ENCODE assay signal across 1 cellular context in the genomic region with DNA sequence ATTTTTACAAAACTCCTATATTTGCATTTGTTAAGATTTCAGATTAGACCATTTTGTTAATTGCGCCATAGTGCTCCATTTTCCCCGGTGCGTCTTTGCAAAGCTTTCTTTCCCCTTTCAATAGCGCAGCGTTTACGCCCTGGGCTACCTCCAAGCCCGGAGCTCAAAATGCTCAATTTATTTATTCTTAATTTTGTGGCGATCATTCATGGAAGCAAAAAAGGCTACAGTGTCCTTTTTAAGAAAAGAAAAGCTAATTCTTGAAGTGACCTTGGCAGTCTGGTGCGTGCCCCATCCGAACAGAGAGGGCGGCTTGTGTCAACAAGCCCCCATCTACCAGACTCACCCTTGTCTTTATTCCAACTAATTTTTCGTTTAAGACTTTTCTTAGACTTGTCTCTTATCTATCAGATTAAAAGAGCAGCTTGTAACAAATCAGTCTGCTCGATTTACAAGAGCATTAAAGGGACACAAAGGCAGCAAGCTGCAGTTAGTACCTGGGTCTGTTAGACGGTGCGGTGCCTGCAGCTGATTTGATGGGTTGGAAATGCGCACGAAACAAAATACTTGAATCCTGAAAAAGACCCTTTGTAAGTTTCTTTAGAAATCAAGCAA.
TF ChIP-seq lines count a peak whose summit lies in the region.

No MANE protein-coding gene starts in this region.

TF ChIP-seq in H1, 55 proteins besides CTCF, POLR2A, EP300 and RAD21:
- TF ChIP-seq FOSL1 (IDR thresholded peaks at IDR 0.05; ENCODE audit: insufficient read depth, low read depth, low read length): no peak
- TF ChIP-seq MAFK (IDR thresholded peaks at IDR 0.05; ENCODE audit: low read depth, low read length): no peak
- no peak for TF ChIP-seq JUN (IDR thresholded peaks at IDR 0.05; ENCODE audit: low read depth, low read length)
- no peak for TF ChIP-seq TEAD4 (IDR thresholded peaks at IDR 0.05; ENCODE audit: low read depth, low read length)
- 0 out of 2 replicates have a peak, but pooled peaks have one; percentile 5 for TF ChIP-seq POU5F1 (IDR thresholded peaks at IDR 0.05; ENCODE audit: low read depth, low read length)
- no peak for TF ChIP-seq SP1 (IDR thresholded peaks at IDR 0.05; ENCODE audit: low read depth, low read length)
- no peak for TF ChIP-seq JUND (IDR thresholded peaks at IDR 0.05; ENCODE audit: low read length)
- TF ChIP-seq CEBPB (IDR thresholded peaks at IDR 0.05; ENCODE audit: low read depth, low read length): peak; percentile 30; the same call in 1 of the 2 replicates
- no peak for TF ChIP-seq SIX5 (IDR thresholded peaks at IDR 0.05; ENCODE audit: low read depth, low read length)
- no peak for TF ChIP-seq RXRA (IDR thresholded peaks at IDR 0.05; ENCODE audit: insufficient read depth, low read depth, low read length)
- TF ChIP-seq EZH2 (IDR thresholded peaks at IDR 0.05; ENCODE audit: low read depth, low read length, severe bottlenecking): peak; percentile 53
- no peak for TF ChIP-seq TBP (IDR thresholded peaks at IDR 0.05; ENCODE audit: low read depth, low read length)
- TF ChIP-seq HDAC2 (IDR thresholded peaks at IDR 0.05; ENCODE audit: borderline replicate concordance in 1 of 2, low read depth in 2 of 2, low read length in 2 of 2): no peak
- TF ChIP-seq CBX8 (IDR thresholded peaks at IDR 0.05; ENCODE audit: borderline replicate concordance, low read depth, low read length): 0 out of 2 replicates have a peak, but pooled peaks have one; percentile 22
- peak; percentile 30 for TF ChIP-seq RNF2 (IDR thresholded peaks at IDR 0.05; ENCODE audit: borderline replicate concordance, low read depth, low read length, missing control alignments, poor library complexity, severe bottlenecking)
- TF ChIP-seq, protein P1, sequence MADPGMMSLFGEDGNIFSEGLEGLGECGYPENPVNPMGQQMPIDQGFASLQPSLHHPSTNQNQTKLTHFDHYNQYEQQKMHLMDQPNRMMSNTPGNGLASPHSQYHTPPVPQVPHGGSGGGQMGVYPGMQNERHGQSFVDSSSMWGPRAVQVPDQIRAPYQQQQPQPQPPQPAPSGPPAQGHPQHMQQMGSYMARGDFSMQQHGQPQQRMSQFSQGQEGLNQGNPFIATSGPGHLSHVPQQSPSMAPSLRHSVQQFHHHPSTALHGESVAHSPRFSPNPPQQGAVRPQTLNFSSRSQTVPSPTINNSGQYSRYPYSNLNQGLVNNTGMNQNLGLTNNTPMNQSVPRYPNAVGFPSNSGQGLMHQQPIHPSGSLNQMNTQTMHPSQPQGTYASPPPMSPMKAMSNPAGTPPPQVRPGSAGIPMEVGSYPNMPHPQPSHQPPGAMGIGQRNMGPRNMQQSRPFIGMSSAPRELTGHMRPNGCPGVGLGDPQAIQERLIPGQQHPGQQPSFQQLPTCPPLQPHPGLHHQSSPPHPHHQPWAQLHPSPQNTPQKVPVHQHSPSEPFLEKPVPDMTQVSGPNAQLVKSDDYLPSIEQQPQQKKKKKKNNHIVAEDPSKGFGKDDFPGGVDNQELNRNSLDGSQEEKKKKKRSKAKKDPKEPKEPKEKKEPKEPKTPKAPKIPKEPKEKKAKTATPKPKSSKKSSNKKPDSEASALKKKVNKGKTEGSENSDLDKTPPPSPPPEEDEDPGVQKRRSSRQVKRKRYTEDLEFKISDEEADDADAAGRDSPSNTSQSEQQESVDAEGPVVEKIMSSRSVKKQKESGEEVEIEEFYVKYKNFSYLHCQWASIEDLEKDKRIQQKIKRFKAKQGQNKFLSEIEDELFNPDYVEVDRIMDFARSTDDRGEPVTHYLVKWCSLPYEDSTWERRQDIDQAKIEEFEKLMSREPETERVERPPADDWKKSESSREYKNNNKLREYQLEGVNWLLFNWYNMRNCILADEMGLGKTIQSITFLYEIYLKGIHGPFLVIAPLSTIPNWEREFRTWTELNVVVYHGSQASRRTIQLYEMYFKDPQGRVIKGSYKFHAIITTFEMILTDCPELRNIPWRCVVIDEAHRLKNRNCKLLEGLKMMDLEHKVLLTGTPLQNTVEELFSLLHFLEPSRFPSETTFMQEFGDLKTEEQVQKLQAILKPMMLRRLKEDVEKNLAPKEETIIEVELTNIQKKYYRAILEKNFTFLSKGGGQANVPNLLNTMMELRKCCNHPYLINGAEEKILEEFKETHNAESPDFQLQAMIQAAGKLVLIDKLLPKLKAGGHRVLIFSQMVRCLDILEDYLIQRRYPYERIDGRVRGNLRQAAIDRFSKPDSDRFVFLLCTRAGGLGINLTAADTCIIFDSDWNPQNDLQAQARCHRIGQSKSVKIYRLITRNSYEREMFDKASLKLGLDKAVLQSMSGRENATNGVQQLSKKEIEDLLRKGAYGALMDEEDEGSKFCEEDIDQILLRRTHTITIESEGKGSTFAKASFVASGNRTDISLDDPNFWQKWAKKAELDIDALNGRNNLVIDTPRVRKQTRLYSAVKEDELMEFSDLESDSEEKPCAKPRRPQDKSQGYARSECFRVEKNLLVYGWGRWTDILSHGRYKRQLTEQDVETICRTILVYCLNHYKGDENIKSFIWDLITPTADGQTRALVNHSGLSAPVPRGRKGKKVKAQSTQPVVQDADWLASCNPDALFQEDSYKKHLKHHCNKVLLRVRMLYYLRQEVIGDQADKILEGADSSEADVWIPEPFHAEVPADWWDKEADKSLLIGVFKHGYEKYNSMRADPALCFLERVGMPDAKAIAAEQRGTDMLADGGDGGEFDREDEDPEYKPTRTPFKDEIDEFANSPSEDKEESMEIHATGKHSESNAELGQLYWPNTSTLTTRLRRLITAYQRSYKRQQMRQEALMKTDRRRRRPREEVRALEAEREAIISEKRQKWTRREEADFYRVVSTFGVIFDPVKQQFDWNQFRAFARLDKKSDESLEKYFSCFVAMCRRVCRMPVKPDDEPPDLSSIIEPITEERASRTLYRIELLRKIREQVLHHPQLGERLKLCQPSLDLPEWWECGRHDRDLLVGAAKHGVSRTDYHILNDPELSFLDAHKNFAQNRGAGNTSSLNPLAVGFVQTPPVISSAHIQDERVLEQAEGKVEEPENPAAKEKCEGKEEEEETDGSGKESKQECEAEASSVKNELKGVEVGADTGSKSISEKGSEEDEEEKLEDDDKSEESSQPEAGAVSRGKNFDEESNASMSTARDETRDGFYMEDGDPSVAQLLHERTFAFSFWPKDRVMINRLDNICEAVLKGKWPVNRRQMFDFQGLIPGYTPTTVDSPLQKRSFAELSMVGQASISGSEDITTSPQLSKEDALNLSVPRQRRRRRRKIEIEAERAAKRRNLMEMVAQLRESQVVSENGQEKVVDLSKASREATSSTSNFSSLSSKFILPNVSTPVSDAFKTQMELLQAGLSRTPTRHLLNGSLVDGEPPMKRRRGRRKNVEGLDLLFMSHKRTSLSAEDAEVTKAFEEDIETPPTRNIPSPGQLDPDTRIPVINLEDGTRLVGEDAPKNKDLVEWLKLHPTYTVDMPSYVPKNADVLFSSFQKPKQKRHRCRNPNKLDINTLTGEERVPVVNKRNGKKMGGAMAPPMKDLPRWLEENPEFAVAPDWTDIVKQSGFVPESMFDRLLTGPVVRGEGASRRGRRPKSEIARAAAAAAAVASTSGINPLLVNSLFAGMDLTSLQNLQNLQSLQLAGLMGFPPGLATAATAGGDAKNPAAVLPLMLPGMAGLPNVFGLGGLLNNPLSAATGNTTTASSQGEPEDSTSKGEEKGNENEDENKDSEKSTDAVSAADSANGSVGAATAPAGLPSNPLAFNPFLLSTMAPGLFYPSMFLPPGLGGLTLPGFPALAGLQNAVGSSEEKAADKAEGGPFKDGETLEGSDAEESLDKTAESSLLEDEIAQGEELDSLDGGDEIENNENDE (IDR thresholded peaks at IDR 0.05; ENCODE audit: insufficient replicate concordance, low read length): no peak
- TF ChIP-seq, protein P2, sequence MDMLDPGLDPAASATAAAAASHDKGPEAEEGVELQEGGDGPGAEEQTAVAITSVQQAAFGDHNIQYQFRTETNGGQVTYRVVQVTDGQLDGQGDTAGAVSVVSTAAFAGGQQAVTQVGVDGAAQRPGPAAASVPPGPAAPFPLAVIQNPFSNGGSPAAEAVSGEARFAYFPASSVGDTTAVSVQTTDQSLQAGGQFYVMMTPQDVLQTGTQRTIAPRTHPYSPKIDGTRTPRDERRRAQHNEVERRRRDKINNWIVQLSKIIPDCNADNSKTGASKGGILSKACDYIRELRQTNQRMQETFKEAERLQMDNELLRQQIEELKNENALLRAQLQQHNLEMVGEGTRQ (IDR thresholded peaks at IDR 0.05; ENCODE audit: low read length): no peak
- TF ChIP-seq KDM5A (IDR thresholded peaks at IDR 0.05; ENCODE audit: low read length): no peak
- no peak for TF ChIP-seq ASH2L (IDR thresholded peaks at IDR 0.05; ENCODE audit: low read length)
